5 cellular contexts compared by ENCODE assay signal in the genomic region with DNA sequence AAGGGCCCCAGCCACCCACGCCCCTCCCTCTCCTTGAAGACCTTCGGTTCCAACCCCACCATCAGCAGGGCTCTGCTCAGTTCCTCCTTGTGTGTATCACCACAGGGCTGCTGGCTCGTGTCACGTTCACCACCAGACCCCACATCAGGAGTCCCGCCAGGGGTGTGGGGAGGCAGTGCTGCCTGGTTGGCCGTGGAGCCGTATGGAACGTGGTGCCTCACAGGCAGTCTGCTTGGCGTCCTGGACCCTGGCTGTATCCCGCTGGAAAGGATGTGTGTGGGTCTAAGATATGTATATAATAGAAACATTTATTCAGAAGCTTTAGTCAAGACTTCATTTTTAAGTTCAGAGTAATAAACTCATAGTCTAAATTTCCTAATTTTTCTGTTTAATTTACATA. TPM values are rescaled to one million over a fixed set of nuclear protein-coding genes. Genes with fewer than 3 reads are reported as not detected.
DNase-seq lines count a peak whose midpoint lies in the region; ATAC-seq and TF ChIP-seq lines count a peak whose summit lies in the region.
"Not testable (repeated sequence)": the region's sequence is repeated elsewhere in the genome, so short reads cannot be mapped to it uniquely, and the experiment has no call there.

No MANE protein-coding gene starts in this region.

- peak; percentile 61 for DNase-seq in activated effector memory CD4-positive, alpha-beta T cell treated with anti-CD3 and anti-CD28 coated beads, Interleukin-2, amount 50 U/mL, for 16 hours
- DNase-seq in islet precursor cell = peak; percentile 33
- peak; percentile 58 for DNase-seq in natural killer cell treated with Interleukin-12 subunit alpha and Interleukin-12 subunit beta and Interleukin-15 and Interleukin-18, amount 100 ng/mL, for 72 hours (ENCODE audit: low spot score)
- DNase-seq in aorta = not testable (repeated sequence)

- H3K4me3 Mint-ChIP-seq in natural killer cell treated with Interleukin-12 subunit alpha and Interleukin-12 subunit beta and Interleukin-15 and Interleukin-18, amount 100 ng/mL, for 72 hours = not testable (repeated sequence)

- TF ChIP-seq CTCF in Loucy (conservative IDR thresholded peaks at IDR 0.05; ENCODE audit: low read length) = not testable (repeated sequence)

- peak in 1 of 2 donors; percentile 46 for ATAC-seq in natural killer cell treated with Interleukin-12 subunit alpha and Interleukin-12 subunit beta and Interleukin-15 and Interleukin-18, amount 100 ng/mL, for 72 hours
- ATAC-seq in aorta (ENCODE audit: low FRiP score) = peak; percentile 28

- WGBS in aorta, 2 donors = 63 to 79% methylated on average over 7 to 8 of the region's 10 CpGs

- H3K27ac ChIP-seq in aorta (ENCODE audit: low read depth in 1 of 2, low read length in 2 of 2) = not testable (repeated sequence)

- peaks cover 24% of the 10 kb centered on the region for H3K4me1 ChIP-seq in Loucy (ENCODE audit: insufficient read depth, low read length, poor library complexity, severe bottlenecking)
- not testable (repeated sequence) for H3K4me1 ChIP-seq in aorta (ENCODE audit: control insufficient read depth in 1 of 2, insufficient read depth in 2 of 2, low read length in 2 of 2)

- H3K36me3 ChIP-seq in Loucy (ENCODE audit: insufficient read depth, low read length) = peaks cover 30% of the 10 kb centered on the region
- H3K36me3 ChIP-seq in aorta (ENCODE audit: control insufficient read depth in 1 of 2, insufficient read depth in 2 of 2, low read length in 1 of 2) = not testable (repeated sequence)

- not testable (repeated sequence) for H2AFZ ChIP-seq in Loucy (ENCODE audit: low read length)

- not testable (repeated sequence) for H3K27me3 Mint-ChIP-seq in natural killer cell treated with Interleukin-12 subunit alpha and Interleukin-12 subunit beta and Interleukin-15 and Interleukin-18, amount 100 ng/mL, for 72 hours

- H3K4me1 Mint-ChIP-seq in natural killer cell treated with Interleukin-12 subunit alpha and Interleukin-12 subunit beta and Interleukin-15 and Interleukin-18, amount 100 ng/mL, for 72 hours (ENCODE audit: low read depth in 2 of 2) = not testable (repeated sequence)

- peaks cover 19% of the 10 kb centered on the region for H3K36me3 Mint-ChIP-seq in natural killer cell treated with Interleukin-12 subunit alpha and Interleukin-12 subunit beta and Interleukin-15 and Interleukin-18, amount 100 ng/mL, for 72 hours

- intact Hi-C loops in aorta (cut with DNase I) = not testable (repeated sequence)

- not testable (repeated sequence) for H3K9me2 ChIP-seq in Loucy (replicated peaks; ENCODE audit: low read depth, low read length)

- not testable (repeated sequence) for H3K9me3 Mint-ChIP-seq in natural killer cell treated with Interleukin-12 subunit alpha and Interleukin-12 subunit beta and Interleukin-15 and Interleukin-18, amount 100 ng/mL, for 72 hours

- not testable (repeated sequence) for H3K9me3 ChIP-seq in Loucy (ENCODE audit: insufficient read depth, low read depth, low read length); aorta (ENCODE audit: control insufficient read depth, low read length)

- H3K4me2 ChIP-seq in Loucy (ENCODE audit: low read depth, low read length, poor library complexity, severe bottlenecking) = not testable (repeated sequence)

- H4K20me1 ChIP-seq in Loucy (ENCODE audit: insufficient read depth, low read length, poor library complexity, severe bottlenecking) = not testable (repeated sequence)

- H3K79me2 ChIP-seq in Loucy (ENCODE audit: insufficient read depth, low read length) = peaks cover 35% of the 10 kb centered on the region

- H3K27me3 ChIP-seq in Loucy (ENCODE audit: insufficient read depth, low read length, poor library complexity, severe bottlenecking); aorta (ENCODE audit: control insufficient read depth in 1 of 2, insufficient read depth in 2 of 2, low read length in 1 of 2): not testable (repeated sequence)

- H3F3A ChIP-seq in Loucy (ENCODE audit: low read depth) = peaks cover 10% of the 10 kb centered on the region

- peak overlapping the region; percentile 48 for H3K9ac ChIP-seq in Loucy (ENCODE audit: low read depth, low read length, poor library complexity, severe bottlenecking)

- H3K4me3 ChIP-seq in Loucy (ENCODE audit: low read length, poor library complexity, severe bottlenecking); aorta (ENCODE audit: low read length in 2 of 2): not testable (repeated sequence)

- H3K27ac Mint-ChIP-seq in natural killer cell treated with Interleukin-12 subunit alpha and Interleukin-12 subunit beta and Interleukin-15 and Interleukin-18, amount 100 ng/mL, for 72 hours = not testable (repeated sequence)

RNA-seq across cellular contexts. Expression of a gene that starts 40.1 kb away (rescaled TPM):
- total RNA-seq in natural killer cell treated with Interleukin-12 subunit alpha and Interleukin-12 subunit beta and Interleukin-15 and Interleukin-18, amount 100 ng/mL, for 72 hours = 1 to 10 TPM; 2.4 to 3.5 TPM
- 10 to 100 TPM in 1 of 2 donors, 1 to 10 TPM in 1; 4.5 to 17.8 TPM for total RNA-seq in aorta
- 10 to 100 TPM in 1 of 2 donors, 1 to 10 TPM in 1; 2.9 to 17.7 TPM for polyA plus RNA-seq in aorta
